In genomic region chr2:33599175-33599942, GRCh38 we compare ENCODE assay signal across 8 cellular contexts. TPM values are rescaled to one million over a fixed set of nuclear protein-coding genes. Genes with fewer than 3 reads are reported as not detected.
DNase-seq lines count a peak whose midpoint lies in the region; ATAC-seq and TF ChIP-seq lines count a peak whose summit lies in the region.

FAM98A (minus strand) TSS chr2:33599299; CDS start chr2:33599221, 78 bp downstream.

- H3K9me3 ChIP-seq in T-helper 17 cell (ENCODE audit: control insufficient read depth, low read length, poor library complexity, severe bottlenecking): no peaks in the 10 kb centered on the region
- H3K9me3 ChIP-seq in left ventricle myocardium inferior (replicated peaks): no peaks in the 10 kb centered on the region

- peak; percentile 96 for DNase-seq in NCI-H1694 treated with DMSO at 0.1 percent for 48 hours (lab: John Stamatoyannopoulos, UW)
- peak; percentile 98 to 99 (median 98) for DNase-seq in T-helper 17 cell
- DNase-seq in amygdala (lab: John Stamatoyannopoulos, UW): peak; percentile 91 to 100 (median 98)
- DNase-seq in left ventricle myocardium inferior: peak; percentile 99
- peak; percentile 97 for DNase-seq in progenitor cell of endocrine pancreas (ENCODE audit: low spot score, unreplicated experiment)
- peak; percentile 99 for DNase-seq in ureter (ENCODE audit: low spot score)

- peaks cover 8% of the 10 kb centered on the region for H3K36me3 Mint-ChIP-seq in T-helper 17 cell (ENCODE audit: low read depth)
- peaks cover 3% of the 10 kb centered on the region for H3K36me3 Mint-ChIP-seq in progenitor cell of endocrine pancreas (ENCODE audit: insufficient read depth)

- peak; percentile 25 for TF ChIP-seq CTCF in left ventricle myocardium inferior (IDR thresholded peaks at IDR 0.05; ENCODE audit: borderline replicate concordance)
- TF ChIP-seq CTCF in progenitor cell of endocrine pancreas (IDR thresholded peaks at IDR 0.05; ENCODE audit: unreplicated experiment): peak; percentile 20

- H3K4me1 Mint-ChIP-seq in T-helper 17 cell (peaks cover 22% of the 10 kb centered on the region), progenitor cell of endocrine pancreas (ENCODE audit: low read depth) (peaks cover 10% of the 10 kb centered on the region)

- intact Hi-C loops in left ventricle myocardium inferior (cut with micrococcal nuclease): no loop called here

- ATAC-seq in HG02885 (IDR thresholded peaks at IDR 0.05; ENCODE audit: poor library complexity, unreplicated experiment): peak; percentile 88
- ATAC-seq in T-helper 17 cell: peak; percentile 93

- no peaks in the 10 kb centered on the region for H3K27me3 ChIP-seq in left ventricle myocardium inferior (ENCODE audit: low read depth)

- peaks cover 10% of the 10 kb centered on the region for H3K36me3 ChIP-seq in left ventricle myocardium inferior

- H3K27me3 Mint-ChIP-seq in T-helper 17 cell (no peaks in the 10 kb centered on the region), progenitor cell of endocrine pancreas (no peaks in the 10 kb centered on the region)

- peak; percentile 65 for TF ChIP-seq POLR2A in GM15510 (IDR thresholded peaks at IDR 0.05; ENCODE audit: borderline replicate concordance, extremely low read depth, insufficient read length)

- H3K4me1 ChIP-seq in left ventricle myocardium inferior: peaks cover 48% of the 10 kb centered on the region

- no peaks in the 10 kb centered on the region for H3K9me3 Mint-ChIP-seq in progenitor cell of endocrine pancreas (ENCODE audit: low read depth)

- H3K4me3 Mint-ChIP-seq in T-helper 17 cell: peak within 1 kb of the TSS; percentile 99
- peak within 1 kb of the TSS; percentile 91 for H3K4me3 Mint-ChIP-seq in progenitor cell of endocrine pancreas (ENCODE audit: low read depth)

- H3K27ac Mint-ChIP-seq in T-helper 17 cell (peak within 1 kb of the TSS; percentile 96), progenitor cell of endocrine pancreas (peak within 1 kb of the TSS; percentile 95)

- H3K4me3 ChIP-seq in left ventricle myocardium inferior: peak within 1 kb of the TSS; percentile 99

- H3K27ac ChIP-seq in left ventricle myocardium inferior (replicated peaks): peak within 1 kb of the TSS; percentile 94

RNA-seq across cellular contexts. Expression of gene FAM98A, which starts in this region (rescaled TPM):
- 10 to 100 TPM; 22.2 to 24.2 TPM for total RNA-seq in T-helper 17 cell
- total RNA-seq in left ventricle myocardium inferior: 84.8 TPM
- 30.6 and 32.8 TPM in 2 replicates for total RNA-seq in progenitor cell of endocrine pancreas
- 51.3 TPM for total RNA-seq in ureter

Comparison
In these comparisons a context has a peak if more than half of its experiments do, and no peak if none do; other contexts are left out.
1. Peak in every context shown above with its lines: DNase-seq, ATAC-seq, H3K4me3 ChIP-seq and H3K27ac ChIP-seq.